8 cellular contexts compared by ENCODE assay signal in the genomic region with DNA sequence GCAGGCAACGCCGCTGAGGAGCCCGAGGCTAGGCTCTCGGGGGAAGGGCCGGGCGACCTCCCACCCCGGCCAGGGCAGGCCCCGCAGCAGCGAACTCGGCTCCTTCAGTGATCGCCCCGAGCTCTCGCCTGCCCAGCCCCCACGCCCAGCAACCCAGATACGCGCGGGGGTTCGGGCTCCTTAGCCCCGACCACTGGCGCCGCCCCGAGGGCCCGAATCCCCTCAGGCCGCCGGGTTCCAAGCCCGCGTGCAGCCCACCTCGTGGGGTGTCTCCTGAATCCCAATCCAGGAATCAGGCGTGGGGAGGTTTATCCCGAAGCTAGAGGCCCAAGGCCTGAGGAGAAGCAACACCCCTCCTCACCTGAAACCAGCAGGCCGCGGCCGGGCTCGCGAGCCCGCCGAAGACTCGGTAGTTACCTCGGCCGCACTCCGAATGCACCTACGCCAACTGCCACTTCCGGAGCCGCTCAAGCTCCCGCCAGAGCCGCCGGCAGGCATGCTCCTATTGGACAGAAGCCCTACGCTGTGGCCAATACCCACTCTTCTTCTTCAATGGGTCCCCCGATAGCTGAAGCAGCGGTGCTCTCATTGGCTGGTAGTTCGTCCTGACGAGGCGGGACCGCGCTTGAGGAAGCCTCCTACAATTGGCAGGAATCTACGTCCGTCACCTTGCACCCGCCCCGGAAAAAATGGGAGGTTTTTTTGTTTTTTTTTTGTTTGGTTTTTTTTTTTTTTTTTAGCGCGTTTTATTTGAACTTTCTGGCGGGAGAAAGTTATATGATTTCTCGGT. TPM values are rescaled to one million over a fixed set of nuclear protein-coding genes. Genes with fewer than 3 reads are reported as not detected.
DNase-seq lines count a peak whose midpoint lies in the region; TF ChIP-seq lines count a peak whose summit lies in the region.

A gene with protein sequence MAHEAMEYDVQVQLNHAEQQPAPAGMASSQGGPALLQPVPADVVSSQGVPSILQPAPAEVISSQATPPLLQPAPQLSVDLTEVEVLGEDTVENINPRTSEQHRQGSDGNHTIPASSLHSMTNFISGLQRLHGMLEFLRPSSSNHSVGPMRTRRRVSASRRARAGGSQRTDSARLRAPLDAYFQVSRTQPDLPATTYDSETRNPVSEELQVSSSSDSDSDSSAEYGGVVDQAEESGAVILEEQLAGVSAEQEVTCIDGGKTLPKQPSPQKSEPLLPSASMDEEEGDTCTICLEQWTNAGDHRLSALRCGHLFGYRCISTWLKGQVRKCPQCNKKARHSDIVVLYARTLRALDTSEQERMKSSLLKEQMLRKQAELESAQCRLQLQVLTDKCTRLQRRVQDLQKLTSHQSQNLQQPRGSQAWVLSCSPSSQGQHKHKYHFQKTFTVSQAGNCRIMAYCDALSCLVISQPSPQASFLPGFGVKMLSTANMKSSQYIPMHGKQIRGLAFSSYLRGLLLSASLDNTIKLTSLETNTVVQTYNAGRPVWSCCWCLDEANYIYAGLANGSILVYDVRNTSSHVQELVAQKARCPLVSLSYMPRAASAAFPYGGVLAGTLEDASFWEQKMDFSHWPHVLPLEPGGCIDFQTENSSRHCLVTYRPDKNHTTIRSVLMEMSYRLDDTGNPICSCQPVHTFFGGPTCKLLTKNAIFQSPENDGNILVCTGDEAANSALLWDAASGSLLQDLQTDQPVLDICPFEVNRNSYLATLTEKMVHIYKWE (minus strand): TSS at position 453 of the 790 bp plus-strand sequence. CDS start 5,428 bp downstream, outside the sequence.

- TF ChIP-seq CTCF in HFF-Myc (IDR thresholded peaks at IDR 0.05; ENCODE audit: low read depth, low read length, missing control alignments), result no peak

- H3K4me1 Mint-ChIP-seq in activated naive CD4-positive, alpha-beta T cell treated with anti-CD3 and anti-CD28 coated beads for 36 hours (ENCODE audit: low read depth), result peaks cover 40% of the 10 kb centered on the region

- H3K36me3 Mint-ChIP-seq in activated naive CD4-positive, alpha-beta T cell treated with anti-CD3 and anti-CD28 coated beads for 36 hours (ENCODE audit: low read depth), result peaks cover 32% of the 10 kb centered on the region

- intact Hi-C loops in activated naive CD4-positive, alpha-beta T cell treated with anti-CD3 and anti-CD28 coated beads for 36 hours (cut with micrococcal nuclease), result loop anchor here (1.0 to 2.0 kb wide), 5 partner anchors 35 to 482 kb away; a partner anchor contains a TSS

- no peaks in the 10 kb centered on the region for H3K9me3 Mint-ChIP-seq in activated naive CD4-positive, alpha-beta T cell treated with anti-CD3 and anti-CD28 coated beads for 36 hours

- CTCF ChIA-PET in activated naive CD4-positive, alpha-beta T cell treated with anti-CD3 and anti-CD28 coated beads for 36 hours (lab: Charles Lee), result interaction anchor here (0.7 to 2.2 kb wide), 5 partner anchors 11 to 196 kb away, joined by 3 to 9 read pairs (median 5); no protein-coding TSS in a partner anchor

- DNase-seq in GM03348 (ENCODE audit: low spot score) (peak; percentile 100), HFF-Myc (ENCODE audit: extremely low read depth, low read depth) (peak; percentile 96), NAMALWA (ENCODE audit: low spot score) (peak; percentile 99), SK-N-DZ (ENCODE audit: low spot score) (peak; percentile 99), germinal center (ENCODE audit: low spot score) (peak; percentile 100), non-pigmented ciliary epithelial cell (ENCODE audit: low read depth) (peak; percentile 98), superior temporal gyrus (ENCODE audit: extremely low spot score) (peak; percentile 100)
- peak; percentile 98 for DNase-seq in activated naive CD4-positive, alpha-beta T cell treated with anti-CD3 and anti-CD28 coated beads for 36 hours

- H3K4me3 ChIP-seq in HFF-Myc (replicated peaks; ENCODE audit: low read depth, low read length), result peak within 1 kb of the TSS; percentile 93

- no peaks in the 10 kb centered on the region for H3K27me3 Mint-ChIP-seq in activated naive CD4-positive, alpha-beta T cell treated with anti-CD3 and anti-CD28 coated beads for 36 hours (ENCODE audit: low read depth)

- peak within 1 kb of the TSS; percentile 89 for H3K4me3 Mint-ChIP-seq in activated naive CD4-positive, alpha-beta T cell treated with anti-CD3 and anti-CD28 coated beads for 36 hours

- H3K27ac Mint-ChIP-seq in activated naive CD4-positive, alpha-beta T cell treated with anti-CD3 and anti-CD28 coated beads for 36 hours, result peak within 1 kb of the TSS; percentile 88

RNA-seq across cellular contexts. Expression of the gene that starts here (rescaled TPM):
- polyA plus RNA-seq in SK-N-DZ (2014; cell fraction: cytosol; rRNA removed), result 38.1 and 51.0 TPM in 2 replicates
- 26.9 and 27.0 TPM in 2 replicates for polyA plus RNA-seq in SK-N-DZ (2014; cell fraction: nucleus; rRNA removed)
- 100 to 1,000 TPM; 114 to 124 TPM for total RNA-seq in activated naive CD4-positive, alpha-beta T cell treated with anti-CD3 and anti-CD28 coated beads for 36 hours

Comparison
In these comparisons a context has a peak if more than half of its experiments do, and no peak if none do; other contexts are left out.
1. Peak in every context shown above with its lines: DNase-seq and H3K4me3 ChIP-seq.